8 cellular contexts compared by ENCODE assay signal in the genomic region with DNA sequence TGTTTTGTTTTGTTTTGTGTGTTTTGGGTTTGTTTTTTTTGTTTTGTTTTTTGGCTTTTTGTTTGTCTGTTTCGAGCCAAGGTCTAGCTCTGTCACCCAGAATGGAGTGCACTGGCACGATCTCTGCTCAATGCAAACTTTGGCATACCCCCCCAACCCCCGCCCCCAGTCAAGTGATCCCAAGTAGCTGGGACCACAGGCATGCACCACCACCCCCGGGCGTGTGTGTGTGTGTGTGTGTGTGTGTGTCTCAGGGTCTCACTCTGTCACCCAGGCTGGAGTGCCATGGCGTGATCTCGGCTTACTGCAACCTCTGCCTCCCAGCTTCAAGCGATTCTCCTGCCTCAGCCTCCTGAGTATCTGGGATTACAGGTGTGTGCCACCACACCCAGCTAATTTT. TPM values are rescaled to one million over a fixed set of nuclear protein-coding genes. Genes with fewer than 3 reads are reported as not detected.
DNase-seq lines count a peak whose midpoint lies in the region; ATAC-seq and TF ChIP-seq lines count a peak whose summit lies in the region.
"Not testable (repeated sequence)": the region's sequence is repeated elsewhere in the genome, so short reads cannot be mapped to it uniquely, and the experiment has no call there.
"Had no signal": no experiment of that assay in that cellular context is flagged by ENCODE, and none has a peak within 500 bp of the region (broad histone marks: within the 10 kb centered on the region; RNA-seq: fewer than 3 reads in every experiment).

No MANE protein-coding gene starts in this region.

- H3F3A ChIP-seq in MM.1S (ENCODE audit: insufficient read depth, low read length) = not testable (repeated sequence)

- not testable (repeated sequence) for H3K4me1 ChIP-seq in CD8-positive, alpha-beta memory T cell (ENCODE audit: insufficient read depth, low read length); MM.1S (ENCODE audit: low read length)

- H3K27ac ChIP-seq in CD8-positive, alpha-beta memory T cell (ENCODE audit: low read depth, low read length); MM.1S (ENCODE audit: low read length): not testable (repeated sequence)

- DNase-seq in CD8-positive, alpha-beta memory T cell; MM.1S: not testable (repeated sequence)
- peak; percentile 48 for DNase-seq in Right ventricle myocardium inferior (ENCODE audit: missing footprints)

- ATAC-seq in Right ventricle myocardium inferior = not testable (repeated sequence)

- not testable (repeated sequence) for H3K9me3 ChIP-seq in CD8-positive, alpha-beta memory T cell (ENCODE audit: low read length); MM.1S (replicated peaks; ENCODE audit: insufficient read depth, low read length)

- H2AFZ ChIP-seq in MM.1S (ENCODE audit: low read length) = 0 out of 2 replicates have a peak overlapping the region, but pooled peaks have one; percentile 94

- not testable (repeated sequence) for H3K9ac ChIP-seq in MM.1S (ENCODE audit: low read length)

- not testable (repeated sequence) for TF ChIP-seq CTCF in MM.1S (IDR thresholded peaks at IDR 0.05; ENCODE audit: low read length)

- H3K9me3 Mint-ChIP-seq in CD8-positive, alpha-beta memory T cell; T-helper 1 cell treated with Interleukin-12 subunit alpha and Interleukin-12 subunit beta and Interleukin-4 antibody, amounts not matched to agents 30 μg/mL and 1 μg/mL, for 36 hours; activated naive CD8-positive, alpha-beta T cell (ENCODE audit: low read depth): not testable (repeated sequence)

- H3K79me2 ChIP-seq in MM.1S (ENCODE audit: low read length) = not testable (repeated sequence)

- H3K36me3 ChIP-seq in CD8-positive, alpha-beta memory T cell (ENCODE audit: insufficient read depth, low read length); MM.1S (replicated peaks; ENCODE audit: insufficient read depth, low read length): not testable (repeated sequence)

- peak overlapping the region; percentile 88; the same call in 1 of the 2 replicates for H3K4me2 ChIP-seq in MM.1S (ENCODE audit: low read depth, low read length)

- H3K27ac Mint-ChIP-seq in CD8-positive, alpha-beta memory T cell = peak overlapping the region in 1 of 8 donors; percentile 51
- H3K27ac Mint-ChIP-seq in T-helper 1 cell treated with Interleukin-12 subunit alpha and Interleukin-12 subunit beta and Interleukin-4 antibody, amounts not matched to agents 30 μg/mL and 1 μg/mL, for 36 hours; activated naive CD8-positive, alpha-beta T cell: not testable (repeated sequence)

- POLR2A ChIA-PET in CD8-positive, alpha-beta memory T cell (lab: Charles Lee) = not testable (repeated sequence)

- peaks cover 7 to 11% (median 8%) of the 10 kb centered on the region in 3 donors for H3K4me1 Mint-ChIP-seq in CD8-positive, alpha-beta memory T cell
- not testable (repeated sequence) for H3K4me1 Mint-ChIP-seq in T-helper 1 cell treated with Interleukin-12 subunit alpha and Interleukin-12 subunit beta and Interleukin-4 antibody, amounts not matched to agents 30 μg/mL and 1 μg/mL, for 36 hours (ENCODE audit: low read depth); activated naive CD8-positive, alpha-beta T cell (ENCODE audit: low read depth)

- H3K36me3 Mint-ChIP-seq in CD8-positive, alpha-beta memory T cell; T-helper 1 cell treated with Interleukin-12 subunit alpha and Interleukin-12 subunit beta and Interleukin-4 antibody, amounts not matched to agents 30 μg/mL and 1 μg/mL, for 36 hours (ENCODE audit: low read depth); activated naive CD8-positive, alpha-beta T cell: not testable (repeated sequence)

- CTCF ChIA-PET in CD8-positive, alpha-beta memory T cell (lab: Charles Lee) = interaction anchor here (0.6 to 16.3 kb wide), 14 partner anchors 9 to 757 kb away, joined by 3 to 276 read pairs (median 6); no protein-coding TSS in a partner anchor

- intact Hi-C loops in Right ventricle myocardium inferior (cut with DNase I) = loop anchor here (1.0 kb wide), 1 partner anchor 508 kb away; no protein-coding TSS in a partner anchor

- not testable (repeated sequence) for H3K27me3 ChIP-seq in CD8-positive, alpha-beta memory T cell (ENCODE audit: insufficient read depth, low read length, poor library complexity, severe bottlenecking); MM.1S (replicated peaks; ENCODE audit: insufficient read depth, low read length)

- H3K9me2 ChIP-seq in MM.1S (replicated peaks; ENCODE audit: insufficient read depth, low read length) = not testable (repeated sequence)

- peaks cover 10 to 16% of the 10 kb centered on the region in 2 donors for H3K27me3 Mint-ChIP-seq in CD8-positive, alpha-beta memory T cell
- H3K27me3 Mint-ChIP-seq in T-helper 1 cell treated with Interleukin-12 subunit alpha and Interleukin-12 subunit beta and Interleukin-4 antibody, amounts not matched to agents 30 μg/mL and 1 μg/mL, for 36 hours (ENCODE audit: low read depth) = peaks cover 15% of the 10 kb centered on the region
- H3K27me3 Mint-ChIP-seq in activated naive CD8-positive, alpha-beta T cell = not testable (repeated sequence)

- not testable (repeated sequence) for H4K20me1 ChIP-seq in MM.1S (ENCODE audit: insufficient read depth, low read length)

- H3K4me3 ChIP-seq in CD8-positive, alpha-beta memory T cell (ENCODE audit: low read length); MM.1S (ENCODE audit: low read length): not testable (repeated sequence)

- peak overlapping the region in 4 of 7 donors; percentile 32 to 76 (median 64) for H3K4me3 Mint-ChIP-seq in CD8-positive, alpha-beta memory T cell
- H3K4me3 Mint-ChIP-seq in T-helper 1 cell treated with Interleukin-12 subunit alpha and Interleukin-12 subunit beta and Interleukin-4 antibody, amounts not matched to agents 30 μg/mL and 1 μg/mL, for 36 hours = peak overlapping the region; percentile 27
- peak overlapping the region; percentile 27 for H3K4me3 Mint-ChIP-seq in activated naive CD8-positive, alpha-beta T cell

RNA-seq across cellular contexts. Expression of a gene that starts 24.4 kb away (rescaled TPM):
- under 1 TPM in 1 of 2 experiments, not detected in 1; 0.46 TPM for total RNA-seq in CD8-positive, alpha-beta memory T cell
- polyA plus RNA-seq in CD8-positive, alpha-beta memory T cell = 1.0 TPM
- 117 TPM for total RNA-seq in Right ventricle myocardium inferior

RNA-seq across cellular contexts. Expression of a gene that starts 31.7 kb away (rescaled TPM):
- total RNA-seq in CD8-positive, alpha-beta memory T cell = not detected
- polyA plus RNA-seq in CD8-positive, alpha-beta memory T cell = not detected
- not detected for total RNA-seq in Right ventricle myocardium inferior
- total RNA-seq: A673, H1, SJCRH30 had no signal
- polyA plus RNA-seq: H1 had no signal

RNA-seq across cellular contexts. Expression of a gene that starts 46.4 kb away (rescaled TPM):
- total RNA-seq in CD8-positive, alpha-beta memory T cell = not detected
- polyA plus RNA-seq in CD8-positive, alpha-beta memory T cell = not detected
- not detected for total RNA-seq in Right ventricle myocardium inferior
- total RNA-seq: A673, H1, SJCRH30 had no signal
- polyA plus RNA-seq: H1 had no signal

Comparison
In these comparisons a context has a peak if more than half of its experiments do, and no peak if none do; other contexts are left out.
1. RNA of a gene that starts 24.4 kb away (total RNA-seq): 117 TPM in Right ventricle myocardium inferior (single experiment); 0.46 TPM in CD8-positive, alpha-beta memory T cell; every median in the first group is over 10 times any median in the second.
2. Peak in every context shown above with its lines, with median percentiles within 50 percentile points of each other: H3K4me3 Mint-ChIP-seq.